ENCODE assay signal across 19 cellular contexts in the genomic region with DNA sequence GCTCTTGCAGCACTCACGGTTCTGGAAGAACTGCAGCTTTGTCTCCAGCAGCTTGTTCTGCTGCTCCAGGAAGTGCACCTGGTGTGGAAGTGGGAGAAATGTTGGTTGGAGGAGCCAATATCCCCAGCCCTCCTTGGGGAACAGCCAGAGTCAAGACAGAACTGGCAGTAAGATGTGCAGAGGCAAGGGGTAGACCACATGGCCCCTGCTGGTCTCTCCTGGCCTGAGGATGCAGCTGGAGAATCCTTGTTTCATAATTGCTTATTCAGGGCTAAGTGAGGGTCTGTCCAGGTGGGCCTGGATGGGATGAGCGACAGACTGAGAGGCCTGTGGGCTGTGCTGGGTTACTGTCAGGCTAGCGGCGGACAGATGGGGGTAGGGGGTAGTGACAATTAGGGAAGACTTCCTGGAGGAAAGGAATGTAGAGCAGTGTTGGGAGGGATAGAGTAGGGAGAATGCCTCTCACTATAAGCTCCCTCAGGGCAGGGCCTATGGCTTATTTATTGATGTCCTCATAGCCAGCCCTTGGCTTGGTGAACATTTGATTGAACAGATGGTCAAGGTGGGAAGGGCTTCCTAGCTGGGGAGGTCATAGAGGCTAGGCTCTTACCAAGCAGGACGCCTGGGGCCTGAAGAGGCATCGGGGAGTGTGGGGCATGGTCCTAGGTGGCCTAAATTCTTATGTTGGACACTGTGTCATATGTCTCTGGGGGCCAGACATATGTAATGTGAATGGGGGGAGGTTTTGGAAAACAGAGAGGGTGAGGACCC. TPM values are rescaled to one million over a fixed set of nuclear protein-coding genes. Genes with fewer than 3 reads are reported as not detected.
DNase-seq lines count a peak whose midpoint lies in the region; ATAC-seq and TF ChIP-seq lines count a peak whose summit lies in the region.
"Had no signal": no experiment of that assay in that cellular context is flagged by ENCODE, and none has a peak within 500 bp of the region (broad histone marks: within the 10 kb centered on the region; RNA-seq: fewer than 3 reads in every experiment).

No MANE protein-coding gene starts in this region.

- no peak for DNase-seq in activated naive CD8-positive, alpha-beta T cell treated with anti-CD3 and anti-CD28 coated beads, Interleukin-2, amount 10 ng/mL, durations not matched to agents 7 days and 5 days
- no peak for DNase-seq in activated naive CD8-positive, alpha-beta T cell treated with anti-CD3 and anti-CD28 coated beads for 36 hours
- DNase-seq in RWPE1 (ENCODE audit: low spot score) (no peak), neural progenitor cell (ENCODE audit: low spot score) (no peak), GM19240 (ENCODE audit: insufficient read length, low spot score) (no peak), NCI-H2081 treated with DMSO at 0.1 percent for 48 hours (lab: John Stamatoyannopoulos, UW) (no peak)
- DNase-seq: CD8-positive, alpha-beta T cell; H9; NCI-H1436; NCI-H2029; NCI-H2171; NCI-H446; NCI-H774; OCI-M1; RPMI8226 had no signal

- peaks cover 53% of the 10 kb centered on the region for H3K4me1 Mint-ChIP-seq in activated naive CD8-positive, alpha-beta T cell treated with anti-CD3 and anti-CD28 coated beads, Interleukin-2, amount 10 ng/mL, durations not matched to agents 7 days and 5 days
- H3K4me1 Mint-ChIP-seq in activated naive CD8-positive, alpha-beta T cell treated with anti-CD3 and anti-CD28 coated beads for 36 hours, result peaks cover 15% of the 10 kb centered on the region
- peaks cover 40% of the 10 kb centered on the region for H3K4me1 Mint-ChIP-seq in neural progenitor cell

- POLR2A ChIA-PET in activated naive CD8-positive, alpha-beta T cell treated with anti-CD3 and anti-CD28 coated beads, Interleukin-2, amount 10 ng/mL, durations not matched to agents 7 days and 5 days (lab: Charles Lee), result no interaction called here
- POLR2A ChIA-PET in RWPE1 (lab: Yijun Ruan, JAX; ENCODE audit: low non-redundant PET), result no interaction called here

- no peaks in the 10 kb centered on the region for H3F3A ChIP-seq in neural progenitor cell (ENCODE audit: low read depth)

- H3K27me3 Mint-ChIP-seq in activated naive CD8-positive, alpha-beta T cell treated with anti-CD3 and anti-CD28 coated beads, Interleukin-2, amount 10 ng/mL, durations not matched to agents 7 days and 5 days, result peaks cover 57% of the 10 kb centered on the region
- peaks cover 64% of the 10 kb centered on the region for H3K27me3 Mint-ChIP-seq in activated naive CD8-positive, alpha-beta T cell treated with anti-CD3 and anti-CD28 coated beads for 36 hours
- H3K27me3 Mint-ChIP-seq in neural progenitor cell (ENCODE audit: insufficient read depth, low read depth), result peaks cover 34% of the 10 kb centered on the region

- no peaks in the 10 kb centered on the region for H4K20me1 ChIP-seq in neural progenitor cell (ENCODE audit: low read depth)
- H4K20me1 ChIP-seq: BLaER1 had no signal

- H3K36me3 Mint-ChIP-seq in activated naive CD8-positive, alpha-beta T cell treated with anti-CD3 and anti-CD28 coated beads, Interleukin-2, amount 10 ng/mL, durations not matched to agents 7 days and 5 days, result peaks cover 14% of the 10 kb centered on the region
- H3K36me3 Mint-ChIP-seq in activated naive CD8-positive, alpha-beta T cell treated with anti-CD3 and anti-CD28 coated beads for 36 hours, result peaks cover 2% of the 10 kb centered on the region
- H3K36me3 Mint-ChIP-seq in neural progenitor cell, result no peaks in the 10 kb centered on the region
- H3K36me3 Mint-ChIP-seq: CD8-positive, alpha-beta T cell had no signal

- no peaks in the 10 kb centered on the region for H3K79me2 ChIP-seq in neural progenitor cell (ENCODE audit: low read depth)

- H2AFZ ChIP-seq in neural progenitor cell (replicated peaks), result no peak overlapping the region

- no peaks in the 10 kb centered on the region for H3K9me3 Mint-ChIP-seq in activated naive CD8-positive, alpha-beta T cell treated with anti-CD3 and anti-CD28 coated beads, Interleukin-2, amount 10 ng/mL, durations not matched to agents 7 days and 5 days
- H3K9me3 Mint-ChIP-seq in activated naive CD8-positive, alpha-beta T cell treated with anti-CD3 and anti-CD28 coated beads for 36 hours, result no peaks in the 10 kb centered on the region
- peaks cover 9% of the 10 kb centered on the region for H3K9me3 Mint-ChIP-seq in neural progenitor cell
- H3K9me3 Mint-ChIP-seq: CD8-positive, alpha-beta T cell had no signal

- H3K4me3 ChIP-seq in neural progenitor cell, result no peak overlapping the region
- H3K4me3 ChIP-seq: BLaER1 had no signal

- H3K27ac ChIP-seq in RWPE1 (0 out of 2 replicates have a peak overlapping the region, but pooled peaks have one; percentile 4), neural progenitor cell (no peak overlapping the region)
- H3K27ac ChIP-seq: BLaER1, HL-60 had no signal

- H3K36me3 ChIP-seq in neural progenitor cell, result no peaks in the 10 kb centered on the region
- H3K36me3 ChIP-seq: BLaER1 had no signal

- TF ChIP-seq CTCF in RWPE1 (conservative IDR thresholded peaks at IDR 0.05; ENCODE audit: low read depth) (no peak), neural progenitor cell (IDR thresholded peaks at IDR 0.05) (no peak)

- peaks cover 84% of the 10 kb centered on the region for H3K27me3 ChIP-seq in neural progenitor cell
- H3K27me3 ChIP-seq: BLaER1 had no signal

- H3K9ac ChIP-seq in neural progenitor cell, result no peak overlapping the region
- H3K9ac ChIP-seq: BLaER1 had no signal

- CTCF ChIA-PET in RWPE1 (lab: Yijun Ruan, JAX), result interaction anchor here (0.9 kb wide), 1 partner anchor 624 kb away, joined by 3 read pairs; no protein-coding TSS in a partner anchor

- no peaks in the 10 kb centered on the region for H3K9me3 ChIP-seq in neural progenitor cell (ENCODE audit: low read depth)
- H3K9me3 ChIP-seq: BLaER1 had no signal

- H3K4me1 ChIP-seq in neural progenitor cell, result no peaks in the 10 kb centered on the region

- peak overlapping the region; percentile 17 for H3K27ac Mint-ChIP-seq in activated naive CD8-positive, alpha-beta T cell treated with anti-CD3 and anti-CD28 coated beads, Interleukin-2, amount 10 ng/mL, durations not matched to agents 7 days and 5 days
- H3K27ac Mint-ChIP-seq in activated naive CD8-positive, alpha-beta T cell treated with anti-CD3 and anti-CD28 coated beads for 36 hours, result no peak overlapping the region
- H3K27ac Mint-ChIP-seq in neural progenitor cell, result peak overlapping the region; percentile 48
- H3K27ac Mint-ChIP-seq: CD8-positive, alpha-beta T cell; H9 had no signal

- ATAC-seq in activated naive CD8-positive, alpha-beta T cell treated with anti-CD3 and anti-CD28 coated beads, Interleukin-2, amount 10 ng/mL, durations not matched to agents 7 days and 5 days (ENCODE audit: low read depth), result no peak
- ATAC-seq in GM21576 (IDR thresholded peaks at IDR 0.05; ENCODE audit: unreplicated experiment), result no peak
- ATAC-seq: CD8-positive, alpha-beta T cell had no signal

- H3K4me2 ChIP-seq in neural progenitor cell, result no peak overlapping the region
- H3K4me2 ChIP-seq: BLaER1 had no signal

- H3K4me3 Mint-ChIP-seq in activated naive CD8-positive, alpha-beta T cell treated with anti-CD3 and anti-CD28 coated beads, Interleukin-2, amount 10 ng/mL, durations not matched to agents 7 days and 5 days, result no peak overlapping the region
- H3K4me3 Mint-ChIP-seq in activated naive CD8-positive, alpha-beta T cell treated with anti-CD3 and anti-CD28 coated beads for 36 hours, result no peak overlapping the region
- no peak overlapping the region for H3K4me3 Mint-ChIP-seq in neural progenitor cell
- H3K4me3 Mint-ChIP-seq: CD8-positive, alpha-beta T cell; H9 had no signal

RNA-seq across cellular contexts. Expression of gene KRT86, which starts 18.1 kb away (rescaled TPM):
- under 1 TPM in 1 of 2 experiments, not detected in 1; 0.14 TPM for total RNA-seq in activated naive CD8-positive, alpha-beta T cell treated with anti-CD3 and anti-CD28 coated beads, Interleukin-2, amount 10 ng/mL, durations not matched to agents 7 days and 5 days
- total RNA-seq in activated naive CD8-positive, alpha-beta T cell treated with anti-CD3 and anti-CD28 coated beads for 36 hours, result not detected
- not detected in 2 replicates for total RNA-seq in neural progenitor cell (ENCODE audit: low replicate concordance)
- total RNA-seq: A673, H9 had no signal

RNA-seq across cellular contexts. Expression of gene KRT7, which starts 23.3 kb away (rescaled TPM):
- total RNA-seq in activated naive CD8-positive, alpha-beta T cell treated with anti-CD3 and anti-CD28 coated beads, Interleukin-2, amount 10 ng/mL, durations not matched to agents 7 days and 5 days, result 1 to 10 TPM; 8.5 to 8.9 TPM
- 1 to 10 TPM; 2.4 to 6.5 TPM for total RNA-seq in activated naive CD8-positive, alpha-beta T cell treated with anti-CD3 and anti-CD28 coated beads for 36 hours
- total RNA-seq in neural progenitor cell (ENCODE audit: low replicate concordance), result 3.2 TPM in 1 of 2 replicates, not detected in the other
- total RNA-seq: CD8-positive, alpha-beta T cell had no signal

RNA-seq across cellular contexts. Expression of gene KRT81, which starts 35.0 kb away (rescaled TPM):
- total RNA-seq in activated naive CD8-positive, alpha-beta T cell treated with anti-CD3 and anti-CD28 coated beads, Interleukin-2, amount 10 ng/mL, durations not matched to agents 7 days and 5 days, result not detected
- total RNA-seq in activated naive CD8-positive, alpha-beta T cell treated with anti-CD3 and anti-CD28 coated beads for 36 hours, result not detected
- total RNA-seq in neural progenitor cell (ENCODE audit: low replicate concordance), result 0.09 TPM in 1 of 2 replicates, not detected in the other
- total RNA-seq: CD8-positive, alpha-beta T cell; H9 had no signal
